22 cellular contexts compared by ENCODE assay signal in the genomic region with DNA sequence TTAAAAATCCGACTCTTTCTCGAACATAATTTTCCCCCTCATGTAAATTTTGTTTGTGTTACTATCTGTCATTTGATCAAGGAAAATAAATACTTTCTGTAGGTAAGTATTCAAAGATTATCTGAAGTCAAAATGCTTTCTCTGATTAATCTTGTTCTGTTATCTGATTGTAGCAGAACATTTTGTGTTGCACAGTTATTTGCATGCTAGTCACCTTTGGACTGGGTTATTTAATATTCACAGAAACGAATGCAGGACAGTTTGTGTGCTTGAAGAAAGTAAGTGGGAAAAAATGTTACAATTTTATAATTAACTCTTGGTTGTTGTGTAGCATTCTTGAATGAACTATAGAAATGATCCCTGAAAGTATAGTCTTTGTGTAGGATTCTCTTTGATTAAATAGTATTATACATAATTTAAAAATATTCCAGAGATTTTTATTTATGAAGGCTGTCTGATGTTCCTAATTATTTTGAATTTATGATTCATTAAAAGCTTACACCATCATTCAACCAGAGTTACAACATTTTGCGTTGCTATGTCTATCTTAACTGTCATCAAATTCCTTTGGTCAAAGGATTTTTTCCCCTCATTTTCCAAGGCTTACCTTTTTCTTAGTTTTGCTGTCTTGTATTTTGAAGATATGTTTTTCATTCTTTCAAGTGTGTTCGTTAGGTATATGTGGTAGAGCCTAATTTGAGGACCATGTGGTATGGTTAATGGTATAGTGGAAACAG.
"Had no signal": no experiment of that assay in that cellular context is flagged by ENCODE, and none has a peak within 500 bp of the region (broad histone marks: within the 10 kb centered on the region; RNA-seq: fewer than 3 reads in every experiment).

No MANE protein-coding gene starts in this region.

- H3K27ac ChIP-seq: heart right ventricle, left ventricle myocardium inferior, parathyroid adenoma, psoas muscle, testis, transverse colon had no signal

- H3K79me2 ChIP-seq: parathyroid adenoma had no signal

- H3K9ac ChIP-seq: parathyroid adenoma had no signal

- ATAC-seq: esophagus mucosa; heart right ventricle; psoas muscle; right cardiac atrium; stimulated activated naive CD8-positive, alpha-beta T cell treated with anti-CD3 and anti-CD28 coated beads, Interleukin-15, Interleukin-2, amounts not matched to agents 100 U/mL and 50 U/mL, for 24 hours had no signal

- H3K36me3 ChIP-seq: heart right ventricle, left ventricle myocardium inferior, transverse colon had no signal

- H3K4me3 ChIP-seq: heart right ventricle, left ventricle myocardium inferior, psoas muscle, testis, transverse colon had no signal

- H3K27me3 ChIP-seq: heart right ventricle, testis, transverse colon had no signal

- H3K4me1 ChIP-seq: heart right ventricle, left ventricle myocardium inferior, parathyroid adenoma, psoas muscle, testis had no signal

- H3K9me3 ChIP-seq: psoas muscle, testis had no signal

- FAIRE-seq: bronchial epithelial cell had no signal

- DNase-seq: activated CD4-positive, alpha-beta T cell treated with anti-CD3 and anti-CD28 coated beads for 48 hours; activated CD4-positive, alpha-beta T cell treated with anti-CD3 and anti-CD28 coated beads, Interleukin-2, amount 50 U/mL, for 48 hours; activated CD8-positive, alpha-beta memory T cell treated with anti-CD3 and anti-CD28 coated beads for 24 hours; activated gamma-delta T cell; activated naive CD4-positive, alpha-beta T cell treated with anti-CD3 and anti-CD28 coated beads, Interleukin-2, amount 10 ng/mL, durations not matched to agents 7 days and 5 days; activated T-cell treated with anti-CD3 and anti-CD28 coated beads, Interleukin-2, amount 50 U/mL, for 1 hour; amygdala; endodermal cell; foreskin melanocyte; heart right ventricle; left ventricle myocardium inferior; nucleus accumbens; psoas muscle; right cardiac atrium; stimulated activated CD4-positive, alpha-beta T cell treated with anti-CD3 and anti-CD28 coated beads, Interleukin-12 subunit alpha, Interleukin-12 subunit beta, amount 100 ng/mL, for 4 hours; stimulated activated CD4-positive, alpha-beta T cell treated with anti-CD3 and anti-CD28 coated beads, Interleukin-4, amount 100 ng/mL, for 1 hour; stimulated activated naive CD8-positive, alpha-beta T cell treated with anti-CD3 and anti-CD28 coated beads, Interleukin-15, Interleukin-2, amounts not matched to agents 100 U/mL and 50 U/mL, for 24 hours; testis; transverse colon had no signal

- H2AFZ ChIP-seq: parathyroid adenoma had no signal
